1 cellular context compared by ENCODE assay signal in the genomic region with DNA sequence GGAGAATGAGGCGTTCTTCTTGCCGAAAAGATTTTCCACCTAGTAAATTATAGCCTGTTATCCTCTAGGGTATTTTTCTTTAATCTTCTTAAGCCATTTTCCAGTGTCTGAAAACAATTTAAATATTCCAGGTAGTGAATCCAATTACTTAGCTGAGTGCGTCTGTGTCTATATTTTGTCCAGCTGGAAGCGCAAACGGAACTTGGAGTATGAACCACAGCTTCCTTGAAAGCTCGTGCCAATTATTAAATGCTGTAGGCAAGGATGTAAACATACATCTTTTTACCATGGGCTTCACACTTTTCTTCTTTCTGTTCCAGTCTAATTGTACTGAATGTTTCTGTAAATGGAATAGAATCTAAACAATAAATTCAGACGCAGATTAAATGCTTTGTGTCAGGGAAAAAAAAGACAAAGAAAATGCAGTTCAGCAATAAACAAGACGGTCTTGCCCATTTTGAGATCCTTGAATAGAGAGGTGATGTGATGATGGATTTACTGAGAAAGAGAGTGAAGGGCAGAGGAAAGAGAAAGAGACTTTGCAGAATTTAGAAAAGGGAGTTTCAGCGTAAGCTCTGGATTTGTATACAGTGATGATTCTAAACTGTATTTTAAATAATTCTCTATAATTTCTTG.
TF ChIP-seq lines count a peak whose summit lies in the region.

No MANE protein-coding gene starts in this region.

TF ChIP-seq in GM23338, 12 proteins besides CTCF, POLR2A, EP300 and RAD21:
- TF ChIP-seq, protein P1, sequence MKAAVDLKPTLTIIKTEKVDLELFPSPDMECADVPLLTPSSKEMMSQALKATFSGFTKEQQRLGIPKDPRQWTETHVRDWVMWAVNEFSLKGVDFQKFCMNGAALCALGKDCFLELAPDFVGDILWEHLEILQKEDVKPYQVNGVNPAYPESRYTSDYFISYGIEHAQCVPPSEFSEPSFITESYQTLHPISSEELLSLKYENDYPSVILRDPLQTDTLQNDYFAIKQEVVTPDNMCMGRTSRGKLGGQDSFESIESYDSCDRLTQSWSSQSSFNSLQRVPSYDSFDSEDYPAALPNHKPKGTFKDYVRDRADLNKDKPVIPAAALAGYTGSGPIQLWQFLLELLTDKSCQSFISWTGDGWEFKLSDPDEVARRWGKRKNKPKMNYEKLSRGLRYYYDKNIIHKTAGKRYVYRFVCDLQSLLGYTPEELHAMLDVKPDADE (IDR thresholded peaks at IDR 0.05) = no peak
- peak; percentile 5 for TF ChIP-seq EZH2 (IDR thresholded peaks at IDR 0.05; ENCODE audit: low read depth, unreplicated experiment)
